8 cellular contexts compared by ENCODE assay signal in the genomic region with DNA sequence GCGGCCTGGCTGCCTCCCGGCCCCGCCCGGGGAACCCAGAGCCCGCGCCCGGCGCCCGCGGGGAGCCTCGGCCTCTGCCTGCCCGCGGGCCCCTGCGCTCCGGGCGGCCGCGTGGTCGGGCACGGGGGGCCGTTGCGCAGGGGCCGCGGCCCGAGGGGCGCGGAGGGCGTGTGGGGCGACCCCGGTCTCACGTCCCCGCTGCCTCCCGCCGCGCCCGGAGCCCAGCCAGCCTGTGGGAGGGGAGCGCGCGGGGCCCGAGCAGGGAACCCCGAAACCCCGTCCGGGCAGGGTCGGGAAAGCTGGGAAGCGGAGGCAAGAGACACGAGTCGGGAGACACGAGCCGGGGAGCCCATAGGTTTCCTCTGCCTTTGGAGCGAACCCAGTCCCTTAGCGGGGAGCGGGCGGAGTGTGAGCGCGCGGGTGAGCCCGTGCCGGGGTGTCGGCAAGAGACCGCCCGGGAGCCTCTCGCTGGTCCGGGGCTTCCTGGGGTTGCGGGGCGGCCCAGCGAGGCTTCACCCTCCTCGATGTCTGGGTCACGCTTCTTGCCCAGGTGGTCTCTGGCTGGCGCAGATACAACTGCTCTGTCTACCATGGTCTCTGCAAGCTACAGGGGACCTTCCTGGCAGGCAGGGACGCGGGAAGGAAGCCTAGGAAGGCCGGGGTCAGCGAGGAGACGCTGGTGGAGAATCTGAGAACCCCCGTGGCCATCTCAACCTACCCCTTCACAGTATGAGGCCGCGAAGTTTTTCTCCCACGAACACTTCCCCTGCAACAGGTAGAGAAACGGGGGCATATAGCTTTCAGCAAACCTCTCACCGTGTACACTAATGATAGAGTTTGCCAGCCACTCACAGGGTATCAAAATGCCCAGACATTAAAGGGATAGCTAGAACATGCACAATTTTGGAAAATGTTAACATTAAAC. TPM values are rescaled to one million over a fixed set of nuclear protein-coding genes. Genes with fewer than 3 reads are reported as not detected.
DNase-seq lines count a peak whose midpoint lies in the region; ATAC-seq and TF ChIP-seq lines count a peak whose summit lies in the region.

No MANE protein-coding gene starts in this region.

- peak overlapping the region; percentile 53 for H3K9ac ChIP-seq in rectal smooth muscle tissue (ENCODE audit: low read length)

- H3K4me3 Mint-ChIP-seq in activated CD8-positive, alpha-beta T cell treated with anti-CD3 and anti-CD28 coated beads, Interleukin-2, amount 10 ng/mL, durations not matched to agents 7 days and 5 days: peak overlapping the region; percentile 50

- POLR2A ChIA-PET in activated CD8-positive, alpha-beta T cell treated with anti-CD3 and anti-CD28 coated beads, Interleukin-2, amount 10 ng/mL, durations not matched to agents 7 days and 5 days (lab: Charles Lee): no interaction called here

- ATAC-seq in HG02970 (IDR thresholded peaks at IDR 0.05; ENCODE audit: low FRiP score, unreplicated experiment): peak; percentile 4
- peak; percentile 61 for ATAC-seq in activated CD8-positive, alpha-beta T cell treated with anti-CD3 and anti-CD28 coated beads, Interleukin-2, amount 10 ng/mL, durations not matched to agents 7 days and 5 days
- peak; percentile 13 for ATAC-seq in foreskin keratinocyte

- CTCF ChIA-PET in activated CD8-positive, alpha-beta T cell treated with anti-CD3 and anti-CD28 coated beads, Interleukin-2, amount 10 ng/mL, durations not matched to agents 7 days and 5 days (lab: Charles Lee): interaction anchor here (0.8 to 7.9 kb wide), 5 partner anchors 9 to 339 kb away, joined by 3 to 222 read pairs (median 3); no protein-coding TSS in a partner anchor

- H3K36me3 Mint-ChIP-seq in activated CD8-positive, alpha-beta T cell treated with anti-CD3 and anti-CD28 coated beads, Interleukin-2, amount 10 ng/mL, durations not matched to agents 7 days and 5 days (ENCODE audit: low read depth): no peaks in the 10 kb centered on the region

- H3K9me3 Mint-ChIP-seq in activated CD8-positive, alpha-beta T cell treated with anti-CD3 and anti-CD28 coated beads, Interleukin-2, amount 10 ng/mL, durations not matched to agents 7 days and 5 days (ENCODE audit: insufficient read depth): no peaks in the 10 kb centered on the region

- DNase-seq in GM12864 (ENCODE audit: low read depth) (no peak), foreskin keratinocyte (peak in 1 of 2 donors; percentile 32), cortex of kidney (lab: John Stamatoyannopoulos, UW) (no peak), NCI-H1105 treated with DMSO at 0.1 percent for 48 hours (lab: John Stamatoyannopoulos, UW) (no peak)
- peak; percentile 28 for DNase-seq in activated CD8-positive, alpha-beta T cell treated with anti-CD3 and anti-CD28 coated beads, Interleukin-2, amount 10 ng/mL, durations not matched to agents 7 days and 5 days
- DNase-seq in effector CD4-positive, alpha-beta T cell: no peak

- TF ChIP-seq CTCF in GM12864 (IDR thresholded peaks at IDR 0.05; ENCODE audit: low read depth, low read length, missing control alignments): no peak
- no peak for TF ChIP-seq CTCF in foreskin keratinocyte (conservative IDR thresholded peaks at IDR 0.05)

- H3K4me1 Mint-ChIP-seq in activated CD8-positive, alpha-beta T cell treated with anti-CD3 and anti-CD28 coated beads, Interleukin-2, amount 10 ng/mL, durations not matched to agents 7 days and 5 days (ENCODE audit: low read depth): peaks cover 22% of the 10 kb centered on the region

- no peaks in the 10 kb centered on the region for H3K36me3 ChIP-seq in rectal smooth muscle tissue (ENCODE audit: control insufficient read depth, insufficient read depth, low read length)

- H3K4me3 ChIP-seq in GM12864 (ENCODE audit: low read depth, low read length) (peak overlapping the region; percentile 66), rectal smooth muscle tissue (ENCODE audit: low read length) (peak overlapping the region; percentile 69)

- H3K27ac ChIP-seq in foreskin keratinocyte (peak overlapping the region; percentile 74), rectal smooth muscle tissue (ENCODE audit: low read depth, low read length) (peak overlapping the region; percentile 17)

- H3K27me3 Mint-ChIP-seq in activated CD8-positive, alpha-beta T cell treated with anti-CD3 and anti-CD28 coated beads, Interleukin-2, amount 10 ng/mL, durations not matched to agents 7 days and 5 days (ENCODE audit: low read depth): peaks cover 57% of the 10 kb centered on the region

- H3K27ac Mint-ChIP-seq in activated CD8-positive, alpha-beta T cell treated with anti-CD3 and anti-CD28 coated beads, Interleukin-2, amount 10 ng/mL, durations not matched to agents 7 days and 5 days: no peak overlapping the region

- peaks cover 8% of the 10 kb centered on the region for H3K4me1 ChIP-seq in foreskin keratinocyte
- no peaks in the 10 kb centered on the region for H3K4me1 ChIP-seq in rectal smooth muscle tissue (ENCODE audit: control insufficient read depth, insufficient read depth, low read length)

- no peaks in the 10 kb centered on the region for H3K27me3 ChIP-seq in foreskin keratinocyte
- no peaks in the 10 kb centered on the region for H3K27me3 ChIP-seq in rectal smooth muscle tissue (ENCODE audit: control insufficient read depth, insufficient read depth, low read length)

RNA-seq across cellular contexts. Expression of a gene that starts 0.6 kb away (rescaled TPM):
- total RNA-seq in activated CD8-positive, alpha-beta T cell treated with anti-CD3 and anti-CD28 coated beads, Interleukin-2, amount 10 ng/mL, durations not matched to agents 7 days and 5 days: under 1 TPM; 0.57 to 0.66 TPM
- 13.5 and 13.7 TPM in 2 replicates for total RNA-seq in foreskin keratinocyte
- polyA plus RNA-seq in foreskin keratinocyte: 6.8 and 6.9 TPM in 2 replicates

RNA-seq across cellular contexts. Expression of a gene that starts 40.1 kb away (rescaled TPM):
- not detected for total RNA-seq in activated CD8-positive, alpha-beta T cell treated with anti-CD3 and anti-CD28 coated beads, Interleukin-2, amount 10 ng/mL, durations not matched to agents 7 days and 5 days
- 134 and 232 TPM in 2 replicates for total RNA-seq in foreskin keratinocyte
- 62.7 and 92.3 TPM in 2 replicates for polyA plus RNA-seq in foreskin keratinocyte

Comparison
In these comparisons a context has a peak if more than half of its experiments do, and no peak if none do; other contexts are left out.
1. ATAC-seq: peak in every context shown above with its lines; median percentile 61 in activated CD8-positive, alpha-beta T cell treated with anti-CD3 and anti-CD28 coated beads, Interleukin-2, amount 10 ng/mL, durations not matched to agents 7 days and 5 days; 13 in foreskin keratinocyte; 4 in HG02970.
2. RNA of a gene that starts 40.1 kb away (total RNA-seq): 134 to 232 TPM in foreskin keratinocyte; not detected in activated CD8-positive, alpha-beta T cell treated with anti-CD3 and anti-CD28 coated beads, Interleukin-2, amount 10 ng/mL, durations not matched to agents 7 days and 5 days; every median in the first group is over 100 times any median in the second.